Comparison of ENCODE assay signal across 1 cellular context in genomic region chr2:232860593-232861241, GRCh38.
TF ChIP-seq lines count a peak whose summit lies in the region.

No MANE protein-coding gene starts in this region.

TF ChIP-seq in HepG2, 621 proteins besides CTCF, POLR2A, EP300 and RAD21 (continued from another document and continues in another):
- no peak for TF ChIP-seq ZNF609 (CRISPR knock-in tag; IDR thresholded peaks at IDR 0.05; ENCODE audit: borderline replicate concordance)
- TF ChIP-seq FOXK2 (IDR thresholded peaks at IDR 0.05) = peak; percentile 6; the same call in 1 of the 2 replicates
- no peak for TF ChIP-seq KLF15 (CRISPR knock-in tag; IDR thresholded peaks at IDR 0.05; ENCODE audit: borderline replicate concordance)
- no peak for TF ChIP-seq HMG20B (CRISPR knock-in tag; conservative IDR thresholded peaks at IDR 0.05)
- TF ChIP-seq SMAD3 (CRISPR knock-in tag; IDR thresholded peaks at IDR 0.05) = no peak; the same call in 1 of the 2 replicates
- TF ChIP-seq ZNF484 (CRISPR knock-in tag; IDR thresholded peaks at IDR 0.05; ENCODE audit: borderline replicate concordance, low read depth) = 0 out of 2 replicates have a peak, but pooled peaks have one; percentile 37
- no peak for TF ChIP-seq ZNF205 (CRISPR knock-in tag; IDR thresholded peaks at IDR 0.05)
- TF ChIP-seq ZBTB20 (CRISPR knock-in tag; IDR thresholded peaks at IDR 0.05; ENCODE audit: borderline replicate concordance, low read depth) = peak; percentile 72
- peak; percentile 94 for TF ChIP-seq ATF3 (CRISPR knock-in tag; IDR thresholded peaks at IDR 0.05)
- 0 out of 2 replicates have a peak, but pooled peaks have one; percentile 32 for TF ChIP-seq ZBTB7B (CRISPR knock-in tag; IDR thresholded peaks at IDR 0.05)
- peak; percentile 69; the same call in 1 of the 2 replicates for TF ChIP-seq POGK (CRISPR knock-in tag; conservative IDR thresholded peaks at IDR 0.05)
- no peak; a peak in 1 of 4 replicates for TF ChIP-seq MAFK (conservative IDR thresholded peaks at IDR 0.05 in 1 of 2, IDR thresholded peaks at IDR 0.05 in 1 of 2; ENCODE audit: low read length in 2 of 2)
- TF ChIP-seq GRHL1 (CRISPR knock-in tag; conservative IDR thresholded peaks at IDR 0.05) = no peak
- TF ChIP-seq LRRFIP1 (CRISPR knock-in tag; conservative IDR thresholded peaks at IDR 0.05) = no peak
- TF ChIP-seq JUND (CRISPR knock-in tag; IDR thresholded peaks at IDR 0.05) = peak; percentile 97
- TF ChIP-seq MED1 (CRISPR knock-in tag; IDR thresholded peaks at IDR 0.05) = peak; percentile 63
- TF ChIP-seq ZNF354B (CRISPR knock-in tag; IDR thresholded peaks at IDR 0.05) = no peak
- no peak for TF ChIP-seq ZNF772 (CRISPR knock-in tag; IDR thresholded peaks at IDR 0.05)
- TF ChIP-seq ZNF501 (CRISPR knock-in tag; IDR thresholded peaks at IDR 0.05) = peak; percentile 37; the same call in 1 of the 2 replicates
- TF ChIP-seq ZNF318 (CRISPR knock-in tag; IDR thresholded peaks at IDR 0.05) = 0 out of 2 replicates have a peak, but pooled peaks have one; percentile 84
- TF ChIP-seq FOXJ3 (CRISPR knock-in tag; IDR thresholded peaks at IDR 0.05; ENCODE audit: borderline replicate concordance) = peak; percentile 55; the same call in 1 of the 2 replicates
- TF ChIP-seq BCLAF1 (IDR thresholded peaks at IDR 0.05) = no peak
- no peak for TF ChIP-seq LBX2 (CRISPR knock-in tag; IDR thresholded peaks at IDR 0.05; ENCODE audit: borderline replicate concordance)
- no peak for TF ChIP-seq TP53 (CRISPR knock-in tag; conservative IDR thresholded peaks at IDR 0.05)
- TF ChIP-seq GLMP (CRISPR knock-in tag; IDR thresholded peaks at IDR 0.05; ENCODE audit: borderline replicate concordance) = no peak
- no peak for TF ChIP-seq ZNF567 (CRISPR knock-in tag; IDR thresholded peaks at IDR 0.05; ENCODE audit: borderline replicate concordance)
- TF ChIP-seq DMAP1 (CRISPR knock-in tag; IDR thresholded peaks at IDR 0.05) = peak; percentile 51; the same call in 1 of the 2 replicates
